In the genomic region with DNA sequence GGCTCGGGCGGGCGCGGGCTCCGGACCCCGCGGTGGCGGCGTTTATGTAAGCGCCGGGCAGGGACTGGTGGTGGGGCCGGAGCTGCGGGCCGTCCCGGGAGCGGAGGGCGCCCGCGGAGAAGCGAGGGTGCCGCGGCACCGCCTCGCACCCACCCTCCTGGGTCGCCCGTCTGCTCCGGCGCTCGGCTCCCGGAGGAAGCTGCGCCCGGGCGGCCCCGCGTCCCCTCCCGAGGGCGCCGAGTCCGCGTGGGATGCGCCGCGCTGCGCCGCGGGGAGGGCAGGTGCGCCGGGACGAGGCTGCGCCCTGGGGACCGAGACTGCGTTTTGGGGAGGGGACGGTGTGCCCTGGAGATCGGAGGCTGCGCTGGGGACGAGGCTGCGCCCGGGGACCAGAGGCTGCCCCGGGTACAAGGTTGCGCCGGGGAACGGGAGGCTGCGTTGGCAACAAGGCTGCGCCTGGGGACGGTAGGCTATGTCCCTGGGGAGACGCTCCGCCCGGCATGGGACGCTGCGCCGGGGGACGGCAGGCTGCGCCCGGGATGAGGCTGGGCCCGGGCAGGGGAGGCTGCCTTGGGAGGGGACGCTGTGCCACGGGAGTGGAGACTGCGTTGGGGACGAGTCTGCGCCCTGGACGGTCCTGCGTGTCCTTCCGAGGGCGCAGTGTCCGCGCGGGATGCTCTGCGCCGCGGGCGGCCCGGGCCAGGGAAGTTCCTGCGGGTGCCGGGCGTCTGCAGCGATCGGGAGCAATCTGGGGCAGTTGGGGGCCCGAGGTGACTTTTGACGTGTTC, we compare ENCODE assay signal across 8 cellular contexts. TPM values are rescaled to one million over a fixed set of nuclear protein-coding genes. Genes with fewer than 3 reads are reported as not detected.
DNase-seq lines count a peak whose midpoint lies in the region; ATAC-seq and TF ChIP-seq lines count a peak whose summit lies in the region.

No MANE protein-coding gene starts in this region.

- peak; percentile 23 for ATAC-seq in GM19351 (IDR thresholded peaks at IDR 0.05; ENCODE audit: unreplicated experiment)

- in situ Hi-C loops in ACHN (cut with HindIII; ENCODE audit: low pct_ligation_motif_present, low pct_unique_long_range_greater_than_20kb, low sequenced_read_pairs), result no loop called here

- intact Hi-C loops in cardiac septum (cut with DNase I), result loop anchor here (2.0 kb wide), 1 partner anchor 56 kb away; no protein-coding TSS in a partner anchor

- peak overlapping the region; percentile 74 for H3K4me3 Mint-ChIP-seq in progenitor cell of endocrine pancreas (ENCODE audit: low read depth)

- peak; percentile 16 for DNase-seq in ACHN
- peak; percentile 47 for DNase-seq in NCI-H1092 (lab: John Stamatoyannopoulos, UW)
- DNase-seq in activated naive CD4-positive, alpha-beta T cell treated with Interleukin-2 at 50 U/mL for 16 hours, result peak; percentile 32
- peak; percentile 62 for DNase-seq in cardiac septum (ENCODE audit: low spot score)
- DNase-seq in progenitor cell of endocrine pancreas (ENCODE audit: low spot score, unreplicated experiment), result no peak
- DNase-seq in occipital lobe (lab: John Stamatoyannopoulos, UW), result no peak
- DNase-seq in COLO829 (ENCODE audit: low spot score), result no peak

- no peak for TF ChIP-seq CTCF in progenitor cell of endocrine pancreas (IDR thresholded peaks at IDR 0.05; ENCODE audit: unreplicated experiment)

- H3K9me3 Mint-ChIP-seq in progenitor cell of endocrine pancreas (ENCODE audit: low read depth), result no peaks in the 10 kb centered on the region

- H3K36me3 Mint-ChIP-seq in progenitor cell of endocrine pancreas (ENCODE audit: insufficient read depth), result no peaks in the 10 kb centered on the region

- peaks cover 13% of the 10 kb centered on the region for H3K4me1 Mint-ChIP-seq in progenitor cell of endocrine pancreas (ENCODE audit: low read depth)

- peaks cover 21% of the 10 kb centered on the region for H3K27me3 Mint-ChIP-seq in progenitor cell of endocrine pancreas

- H3K27ac Mint-ChIP-seq in progenitor cell of endocrine pancreas, result peak overlapping the region; percentile 78

RNA-seq across cellular contexts. Expression of a gene that starts 0.6 kb away (rescaled TPM):
- total RNA-seq in cardiac septum, result 13.7 TPM
- 17.0 and 19.1 TPM in 2 replicates for total RNA-seq in progenitor cell of endocrine pancreas
- 17.0 TPM for total RNA-seq in occipital lobe

Comparison
In these comparisons a context has a peak if more than half of its experiments do, and no peak if none do; other contexts are left out.
1. DNase-seq: peak in ACHN (single experiment), NCI-H1092 (single experiment), activated naive CD4-positive, alpha-beta T cell treated with Interleukin-2 at 50 U/mL for 16 hours (single experiment) and cardiac septum (single experiment); none in progenitor cell of endocrine pancreas (single experiment), occipital lobe (single experiment) and COLO829 (single experiment).